In the genomic region with DNA sequence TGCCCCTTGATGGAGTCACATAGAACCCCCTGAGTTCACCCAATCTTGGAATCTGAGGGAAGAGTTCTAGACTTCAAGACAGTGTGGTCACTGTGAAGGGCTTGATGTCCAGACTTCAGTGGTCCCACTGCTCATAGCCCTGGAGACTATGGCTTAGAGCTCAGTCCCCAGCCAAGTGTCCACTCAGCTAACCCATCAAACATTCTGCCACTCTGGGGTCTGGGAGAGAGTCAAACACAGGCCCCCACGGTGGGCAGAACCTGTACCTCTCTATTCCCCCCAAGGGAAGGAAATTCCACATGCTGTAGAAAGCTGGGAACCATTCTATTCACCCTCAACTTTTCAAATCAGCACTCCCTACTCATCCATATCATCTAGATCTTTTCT, we compare ENCODE assay signal across 10 cellular contexts. TPM values are rescaled to one million over a fixed set of nuclear protein-coding genes. Genes with fewer than 3 reads are reported as not detected.
DNase-seq lines count a peak whose midpoint lies in the region; ATAC-seq and TF ChIP-seq lines count a peak whose summit lies in the region.
"Had no signal": no experiment of that assay in that cellular context is flagged by ENCODE, and none has a peak within 500 bp of the region (broad histone marks: within the 10 kb centered on the region; RNA-seq: fewer than 3 reads in every experiment).

No MANE protein-coding gene starts in this region.

- H3K4me3 Mint-ChIP-seq in activated naive CD4-positive, alpha-beta T cell treated with anti-CD3 and anti-CD28 coated beads, Interleukin-2, amount 10 ng/mL, durations not matched to agents 7 days and 5 days, result no peak overlapping the region
- H3K4me3 Mint-ChIP-seq in MCF 10A (ENCODE audit: unreplicated experiment) (peak overlapping the region; percentile 59), nephron (no peak overlapping the region), type B pancreatic cell (no peak overlapping the region)

- POLR2A ChIA-PET in MCF 10A (lab: Yijun Ruan, JAX), result interaction anchor here (0.8 to 5.6 kb wide), 8 partner anchors 16 to 256 kb away, joined by 3 to 70 read pairs (median 4); partner anchors contain the start of genes MTCH1, TBC1D22B and TMEM217

- peaks cover 4 to 16% of the 10 kb centered on the region in 2 donors for H3K36me3 Mint-ChIP-seq in activated naive CD4-positive, alpha-beta T cell treated with anti-CD3 and anti-CD28 coated beads, Interleukin-2, amount 50 U/mL, for 72 hours
- no peaks in the 10 kb centered on the region for H3K36me3 Mint-ChIP-seq in activated naive CD4-positive, alpha-beta T cell treated with anti-CD3 and anti-CD28 coated beads, Interleukin-2, amount 10 ng/mL, durations not matched to agents 7 days and 5 days
- H3K36me3 Mint-ChIP-seq in MCF 10A (ENCODE audit: insufficient read depth, unreplicated experiment), result peaks cover 6% of the 10 kb centered on the region
- no peaks in the 10 kb centered on the region for H3K36me3 Mint-ChIP-seq in nephron (ENCODE audit: low read depth)
- no peaks in the 10 kb centered on the region for H3K36me3 Mint-ChIP-seq in type B pancreatic cell

- peaks cover 16% of the 10 kb centered on the region for H3K4me1 Mint-ChIP-seq in activated naive CD4-positive, alpha-beta T cell treated with anti-CD3 and anti-CD28 coated beads, Interleukin-2, amount 10 ng/mL, durations not matched to agents 7 days and 5 days
- peaks cover 53% of the 10 kb centered on the region for H3K4me1 Mint-ChIP-seq in MCF 10A (ENCODE audit: insufficient read depth, unreplicated experiment)
- peaks cover 77% of the 10 kb centered on the region for H3K4me1 Mint-ChIP-seq in nephron
- H3K4me1 Mint-ChIP-seq in type B pancreatic cell (ENCODE audit: unreplicated experiment), result peaks cover 48% of the 10 kb centered on the region

- H3K9me3 Mint-ChIP-seq in activated naive CD4-positive, alpha-beta T cell treated with anti-CD3 and anti-CD28 coated beads, Interleukin-2, amount 50 U/mL, for 72 hours, result peaks cover 3 to 8% of the 10 kb centered on the region in 2 donors
- H3K9me3 Mint-ChIP-seq in activated naive CD4-positive, alpha-beta T cell treated with anti-CD3 and anti-CD28 coated beads, Interleukin-2, amount 10 ng/mL, durations not matched to agents 7 days and 5 days, result no peaks in the 10 kb centered on the region
- H3K9me3 Mint-ChIP-seq in MCF 10A (ENCODE audit: unreplicated experiment) (peaks cover 7% of the 10 kb centered on the region), nephron (peaks cover 5% of the 10 kb centered on the region), type B pancreatic cell (peaks cover 8% of the 10 kb centered on the region)

- CTCF ChIA-PET in activated naive CD4-positive, alpha-beta T cell treated with anti-CD3 and anti-CD28 coated beads, Interleukin-2, amount 10 ng/mL, durations not matched to agents 7 days and 5 days (lab: Charles Lee), result interaction anchor here (1.5 kb wide), 1 partner anchor 73 kb away, joined by 3 read pairs; no protein-coding TSS in a partner anchor
- CTCF ChIA-PET in MCF 10A (lab: Yijun Ruan, JAX), result interaction anchor here (0.8 to 1.0 kb wide), 3 partner anchors 16 to 33 kb away, joined by 3 read pairs; partner anchors contain the start of gene TMEM217

- H3K27ac Mint-ChIP-seq in activated naive CD4-positive, alpha-beta T cell treated with anti-CD3 and anti-CD28 coated beads, Interleukin-2, amount 50 U/mL, for 72 hours, result peak overlapping the region; percentile 77 to 81
- H3K27ac Mint-ChIP-seq in activated naive CD4-positive, alpha-beta T cell treated with anti-CD3 and anti-CD28 coated beads, Interleukin-2, amount 10 ng/mL, durations not matched to agents 7 days and 5 days, result no peak overlapping the region
- H3K27ac Mint-ChIP-seq in MCF 10A (ENCODE audit: low read depth, unreplicated experiment), result peak overlapping the region; percentile 99
- H3K27ac Mint-ChIP-seq in nephron, result peak overlapping the region; percentile 96 to 99 (median 98)
- peak overlapping the region; percentile 97 for H3K27ac Mint-ChIP-seq in type B pancreatic cell

- no peak for ATAC-seq in activated naive CD4-positive, alpha-beta T cell treated with anti-CD3 and anti-CD28 coated beads, Interleukin-2, amount 50 U/mL, for 72 hours
- ATAC-seq in left lobe of liver (no peak), HG02798 (IDR thresholded peaks at IDR 0.05; ENCODE audit: poor library complexity, unreplicated experiment) (no peak)

- TF ChIP-seq CTCF in MCF 10A (IDR thresholded peaks at IDR 0.05; ENCODE audit: unreplicated experiment) (no peak), nephron (IDR thresholded peaks at IDR 0.05; ENCODE audit: unreplicated experiment in 3 of 3) (no peak), type B pancreatic cell (conservative IDR thresholded peaks at IDR 0.05) (no peak)

- BruUV-seq in MCF 10A (replicated peaks; lab: Mats Ljungman, UMichigan), result TSS peak; percentile 50

- H3K27me3 Mint-ChIP-seq in activated naive CD4-positive, alpha-beta T cell treated with anti-CD3 and anti-CD28 coated beads, Interleukin-2, amount 10 ng/mL, durations not matched to agents 7 days and 5 days, result peaks cover 9% of the 10 kb centered on the region
- H3K27me3 Mint-ChIP-seq in MCF 10A (ENCODE audit: insufficient read depth, unreplicated experiment) (no peaks in the 10 kb centered on the region), nephron (ENCODE audit: low read depth) (no peaks in the 10 kb centered on the region), type B pancreatic cell (no peaks in the 10 kb centered on the region)

- intact Hi-C loops in MCF 10A (cut with micrococcal nuclease), result no loop called here

- DNase-seq in activated naive CD4-positive, alpha-beta T cell treated with anti-CD3 and anti-CD28 coated beads, Interleukin-2, amount 50 U/mL, for 72 hours (ENCODE audit: low spot score in 2 of 2), result no peak
- DNase-seq in activated naive CD4-positive, alpha-beta T cell treated with anti-CD3 and anti-CD28 coated beads, Interleukin-2, amount 10 ng/mL, durations not matched to agents 7 days and 5 days, result no peak
- DNase-seq in MCF 10A (ENCODE audit: unreplicated experiment) (no peak), type B pancreatic cell (ENCODE audit: extremely low spot score, unreplicated experiment) (no peak), left lobe of liver (ENCODE audit: low spot score) (no peak), UCSD-AML1 (lab: John Stamatoyannopoulos, UW; ENCODE audit: unreplicated experiment) (no peak)
- DNase-seq: kidney, NCI-H187 had no signal

RNA-seq across cellular contexts. Expression of gene TBC1D22B, which starts 15.5 kb away (rescaled TPM):
- total RNA-seq in activated naive CD4-positive, alpha-beta T cell treated with anti-CD3 and anti-CD28 coated beads, Interleukin-2, amount 50 U/mL, for 72 hours, result 10 to 100 TPM; 15.6 to 19.4 TPM
- total RNA-seq in MCF 10A (2022), result 12.9 and 14.6 TPM in 2 replicates
- total RNA-seq in type B pancreatic cell (ENCODE audit: low replicate concordance), result 13.6 and 14.1 TPM in 2 replicates
- 2.1 TPM for total RNA-seq in left lobe of liver

RNA-seq across cellular contexts. Expression of gene TMEM217, which starts 15.9 kb away (rescaled TPM):
- total RNA-seq in activated naive CD4-positive, alpha-beta T cell treated with anti-CD3 and anti-CD28 coated beads, Interleukin-2, amount 50 U/mL, for 72 hours, result 1 to 10 TPM; 2.0 to 9.6 TPM
- total RNA-seq in MCF 10A (2022) (3.2 and 4.6 TPM in 2 replicates), type B pancreatic cell (ENCODE audit: low replicate concordance) (1.1 and 1.3 TPM in 2 replicates), left lobe of liver (not detected)
